In genomic region chr2:28268386-28268785, GRCh38 we compare ENCODE assay signal across 15 cellular contexts.
DNase-seq lines count a peak whose midpoint lies in the region; ATAC-seq and TF ChIP-seq lines count a peak whose summit lies in the region.
"Had no signal": no experiment of that assay in that cellular context is flagged by ENCODE, and none has a peak within 500 bp of the region (broad histone marks: within the 10 kb centered on the region; RNA-seq: fewer than 3 reads in every experiment).

No MANE protein-coding gene starts in this region.

- peaks cover 3% of the 10 kb centered on the region for H3K27me3 Mint-ChIP-seq in progenitor cell of endocrine pancreas
- H3K27me3 Mint-ChIP-seq in effector memory CD8-positive, alpha-beta T cell = no peaks in the 10 kb centered on the region
- H3K27me3 Mint-ChIP-seq: stimulated activated naive B cell treated with anti-CD40 and anti-IgM and Interleukin-4, amounts not matched to agents 10 μg/mL and 1 μg/mL and 100 μg/mL, for 72 hours had no signal

- no peaks in the 10 kb centered on the region for H3K36me3 Mint-ChIP-seq in progenitor cell of endocrine pancreas (ENCODE audit: insufficient read depth)
- peaks cover 5% of the 10 kb centered on the region for H3K36me3 Mint-ChIP-seq in effector memory CD8-positive, alpha-beta T cell (ENCODE audit: insufficient read depth)
- H3K36me3 Mint-ChIP-seq: natural killer cell had no signal

- H3K27ac Mint-ChIP-seq in progenitor cell of endocrine pancreas = peak overlapping the region; percentile 87
- H3K27ac Mint-ChIP-seq in effector memory CD8-positive, alpha-beta T cell = peak overlapping the region in 1 of 2 donors; percentile 8
- H3K27ac Mint-ChIP-seq: activated naive CD4-positive, alpha-beta T cell treated with anti-CD3 and anti-CD28 coated beads, Interleukin-2, amount 10 ng/mL, durations not matched to agents 7 days and 5 days; natural killer cell; stimulated activated naive B cell treated with anti-CD40 and anti-IgM and Interleukin-4, amounts not matched to agents 10 μg/mL and 1 μg/mL and 100 μg/mL, for 72 hours had no signal

- ATAC-seq in foreskin keratinocyte (no peak), GM21723 (IDR thresholded peaks at IDR 0.05; ENCODE audit: unreplicated experiment) (no peak)
- no peak for ATAC-seq in effector memory CD8-positive, alpha-beta T cell (replicated peaks)
- ATAC-seq: natural killer cell; stimulated activated naive B cell treated with anti-CD40 and anti-IgM and Interleukin-4, amounts not matched to agents 10 μg/mL and 1 μg/mL and 100 μg/mL, for 72 hours had no signal

- H3K4me1 Mint-ChIP-seq in progenitor cell of endocrine pancreas (ENCODE audit: low read depth) = peaks cover 51% of the 10 kb centered on the region
- peaks cover 26 to 38% of the 10 kb centered on the region in 2 donors for H3K4me1 Mint-ChIP-seq in effector memory CD8-positive, alpha-beta T cell (ENCODE audit: low read depth in 2 of 2)

- no peaks in the 10 kb centered on the region for H3K9me3 Mint-ChIP-seq in progenitor cell of endocrine pancreas (ENCODE audit: low read depth)
- no peaks in the 10 kb centered on the region for H3K9me3 Mint-ChIP-seq in effector memory CD8-positive, alpha-beta T cell
- H3K9me3 Mint-ChIP-seq: activated naive CD4-positive, alpha-beta T cell treated with anti-CD3 and anti-CD28 coated beads, Interleukin-2, amount 10 ng/mL, durations not matched to agents 7 days and 5 days; brain; natural killer cell had no signal

- no peaks in the 10 kb centered on the region for H4K20me1 ChIP-seq in BLaER1

- H3K27me3 ChIP-seq in BLaER1 (no peaks in the 10 kb centered on the region), foreskin keratinocyte (no peaks in the 10 kb centered on the region)
- H3K27me3 ChIP-seq: right lobe of liver had no signal

- H3K27ac ChIP-seq in BLaER1 (no peak overlapping the region), RWPE1 (peak overlapping the region; percentile 50; the same call in 1 of the 2 replicates), foreskin keratinocyte (peak overlapping the region; percentile 33)
- H3K27ac ChIP-seq: right lobe of liver had no signal

- CTCF ChIA-PET in RWPE1 (lab: Yijun Ruan, JAX) = no interaction called here

- H3K9ac ChIP-seq in BLaER1 = no peak overlapping the region

- H3K4me1 ChIP-seq in BLaER1 = peaks cover 12% of the 10 kb centered on the region
- H3K4me1 ChIP-seq in foreskin keratinocyte = peaks cover 21% of the 10 kb centered on the region
- H3K4me1 ChIP-seq: right lobe of liver had no signal

- TF ChIP-seq CTCF in RWPE1 (conservative IDR thresholded peaks at IDR 0.05; ENCODE audit: low read depth) (no peak), foreskin keratinocyte (conservative IDR thresholded peaks at IDR 0.05) (no peak), progenitor cell of endocrine pancreas (IDR thresholded peaks at IDR 0.05; ENCODE audit: unreplicated experiment) (no peak)

- DNase-seq in RWPE1 (ENCODE audit: low spot score) (no peak), foreskin keratinocyte (peak in 1 of 2 donors; percentile 37), progenitor cell of endocrine pancreas (ENCODE audit: low spot score, unreplicated experiment) (no peak), D341Med (ENCODE audit: low spot score) (no peak)
- no peak for DNase-seq in effector memory CD8-positive, alpha-beta T cell
- DNase-seq in effector CD4-positive, alpha-beta T cell = no peak
- DNase-seq: activated naive CD4-positive, alpha-beta T cell treated with anti-CD3 and anti-CD28 coated beads, Interleukin-2, amount 10 ng/mL, durations not matched to agents 7 days and 5 days; natural killer cell; NCI-H1417 treated with DMSO at 0.1 percent for 48 hours; NCI-H446 treated with DMSO at 0.1 percent for 48 hours; right lobe of liver; stimulated activated naive B cell treated with anti-CD40 and anti-IgM and Interleukin-4, amounts not matched to agents 10 μg/mL and 1 μg/mL and 100 μg/mL, for 72 hours had no signal

- no peaks in the 10 kb centered on the region for H3K9me3 ChIP-seq in BLaER1
- H3K9me3 ChIP-seq: right lobe of liver had no signal

- H3K4me2 ChIP-seq in BLaER1 = peak overlapping the region; percentile 41; the same call in 1 of the 2 replicates

- peaks cover 15% of the 10 kb centered on the region for H3K36me3 ChIP-seq in BLaER1
- H3K36me3 ChIP-seq: right lobe of liver had no signal

- POLR2A ChIA-PET in RWPE1 (lab: Yijun Ruan, JAX; ENCODE audit: low non-redundant PET) = no interaction called here

- no peak overlapping the region for H3K4me3 ChIP-seq in BLaER1
- H3K4me3 ChIP-seq: right lobe of liver had no signal

- H3K4me3 Mint-ChIP-seq in progenitor cell of endocrine pancreas (ENCODE audit: low read depth) = peak overlapping the region; percentile 37
- no peak overlapping the region for H3K4me3 Mint-ChIP-seq in effector memory CD8-positive, alpha-beta T cell
- H3K4me3 Mint-ChIP-seq: activated naive CD4-positive, alpha-beta T cell treated with anti-CD3 and anti-CD28 coated beads, Interleukin-2, amount 10 ng/mL, durations not matched to agents 7 days and 5 days; natural killer cell; stimulated activated naive B cell treated with anti-CD40 and anti-IgM and Interleukin-4, amounts not matched to agents 10 μg/mL and 1 μg/mL and 100 μg/mL, for 72 hours had no signal
